Comparison of ENCODE assay signal across 17 cellular contexts in the genomic region with DNA sequence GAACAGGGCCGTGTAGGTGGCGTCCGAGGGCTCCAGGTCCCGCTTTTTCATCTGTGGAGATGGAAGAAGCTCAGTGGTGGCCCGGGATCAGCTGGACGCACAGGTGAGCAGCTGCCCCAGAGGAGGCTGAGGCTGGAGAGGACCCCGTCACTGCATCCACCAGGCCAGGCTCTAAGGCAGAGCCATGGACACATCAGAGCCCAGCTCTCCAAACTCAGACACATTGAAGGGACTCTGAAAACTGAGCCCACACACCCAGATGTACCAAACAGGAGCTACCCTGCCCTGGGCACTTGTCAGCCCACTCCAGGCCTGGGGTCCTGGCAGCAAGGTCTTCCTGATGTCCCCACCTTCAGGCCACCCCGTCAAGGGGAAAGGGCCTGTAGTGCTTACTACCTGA. TPM values are rescaled to one million over a fixed set of nuclear protein-coding genes. Genes with fewer than 3 reads are reported as not detected.
DNase-seq lines count a peak whose midpoint lies in the region; ATAC-seq and TF ChIP-seq lines count a peak whose summit lies in the region.
"Had no signal": no experiment of that assay in that cellular context is flagged by ENCODE, and none has a peak within 500 bp of the region (broad histone marks: within the 10 kb centered on the region; RNA-seq: fewer than 3 reads in every experiment).

No MANE protein-coding gene starts in this region.

- H3K4me1 ChIP-seq in RWPE2 (ENCODE audit: insufficient read depth, poor library complexity, severe bottlenecking), result peaks cover 6% of the 10 kb centered on the region
- H3K4me1 ChIP-seq: A549, BE2C, HAP-1 had no signal

- ATAC-seq in RWPE2 (ENCODE audit: low read depth) (peak; percentile 28; the same call in 1 of the 3 replicates), esophagus mucosa (peak; percentile 8), HG03565 (IDR thresholded peaks at IDR 0.05; ENCODE audit: unreplicated experiment) (no peak)
- peak; percentile 11 for ATAC-seq in stimulated activated effector memory CD8-positive, alpha-beta T cell treated with anti-CD3 and anti-CD28 coated beads, Interleukin-12 subunit alpha, Interleukin-12 subunit beta, amount 100 ng/mL, for 72 hours

- H3K36me3 ChIP-seq in KOPT-K1 (ENCODE audit: insufficient read depth, low read length) (peaks cover 72% of the 10 kb centered on the region), RWPE2 (ENCODE audit: low read depth) (peaks cover 62% of the 10 kb centered on the region)

- H3K9me3 Mint-ChIP-seq in stimulated activated effector memory CD8-positive, alpha-beta T cell treated with anti-CD3 and anti-CD28 coated beads, Interleukin-12 subunit alpha, Interleukin-12 subunit beta, amount 100 ng/mL, for 72 hours, result no peaks in the 10 kb centered on the region
- H3K9me3 Mint-ChIP-seq: CD8-positive, alpha-beta T cell had no signal

- H3K27me3 ChIP-seq in RWPE2 (ENCODE audit: insufficient read depth, poor library complexity, severe bottlenecking), result no peaks in the 10 kb centered on the region
- H3K27me3 ChIP-seq: BE2C had no signal

- H3K27ac ChIP-seq in KOPT-K1 (ENCODE audit: low read depth, low read length, poor library complexity, severe bottlenecking) (peak overlapping the region; percentile 37), RWPE2 (ENCODE audit: poor library complexity, severe bottlenecking) (no peak overlapping the region)
- H3K27ac ChIP-seq: A549 had no signal

- no peak for TF ChIP-seq CTCF in RWPE2 (IDR thresholded peaks at IDR 0.05; ENCODE audit: poor library complexity, severe bottlenecking)

- H3K9me3 ChIP-seq in KOPT-K1 (ENCODE audit: insufficient read depth, low read length, poor library complexity, severe bottlenecking), result no peaks in the 10 kb centered on the region
- no peaks in the 10 kb centered on the region for H3K9me3 ChIP-seq in RWPE2 (ENCODE audit: severe bottlenecking)
- H3K9me3 ChIP-seq: A549, BE2C, HAP-1 had no signal

- H3K36me3 Mint-ChIP-seq in stimulated activated effector memory CD8-positive, alpha-beta T cell treated with anti-CD3 and anti-CD28 coated beads, Interleukin-12 subunit alpha, Interleukin-12 subunit beta, amount 100 ng/mL, for 72 hours, result peaks cover 80% of the 10 kb centered on the region

- H3K4me3 Mint-ChIP-seq in stimulated activated effector memory CD8-positive, alpha-beta T cell treated with anti-CD3 and anti-CD28 coated beads, Interleukin-12 subunit alpha, Interleukin-12 subunit beta, amount 100 ng/mL, for 72 hours, result no peak overlapping the region
- H3K4me3 Mint-ChIP-seq: CD14-positive monocyte; CD8-positive, alpha-beta T cell had no signal

- no peaks in the 10 kb centered on the region for H3K4me1 Mint-ChIP-seq in stimulated activated effector memory CD8-positive, alpha-beta T cell treated with anti-CD3 and anti-CD28 coated beads, Interleukin-12 subunit alpha, Interleukin-12 subunit beta, amount 100 ng/mL, for 72 hours
- H3K4me1 Mint-ChIP-seq: CD14-positive monocyte had no signal

- H3K27ac Mint-ChIP-seq in stimulated activated effector memory CD8-positive, alpha-beta T cell treated with anti-CD3 and anti-CD28 coated beads, Interleukin-12 subunit alpha, Interleukin-12 subunit beta, amount 100 ng/mL, for 72 hours, result peak overlapping the region; percentile 26
- H3K27ac Mint-ChIP-seq: CD14-positive monocyte had no signal

- DNase-seq in RWPE2 (ENCODE audit: low spot score), result no peak
- no peak for DNase-seq in stimulated activated effector memory CD8-positive, alpha-beta T cell treated with anti-CD3 and anti-CD28 coated beads, Interleukin-12 subunit alpha, Interleukin-12 subunit beta, amount 100 ng/mL, for 72 hours (ENCODE audit: low spot score in 2 of 2)
- no peak for DNase-seq in activated naive CD4-positive, alpha-beta T cell (lab: John Stamatoyannopoulos, UW)
- no peak for DNase-seq in stimulated activated CD4-positive, alpha-beta T cell treated with anti-CD3 and anti-CD28 coated beads, Interleukin-15, amount 100 ng/mL, for 24 hours
- DNase-seq: BE2C; CD8-positive, alpha-beta T cell; COR-L47; DMS153; DND-41; GDM1; GOT3 had no signal

- H3K4me3 ChIP-seq in RWPE2 (ENCODE audit: severe bottlenecking), result no peak overlapping the region
- H3K4me3 ChIP-seq: A549, HAP-1 had no signal

RNA-seq across cellular contexts. Expression of a gene that starts 8.8 kb away (rescaled TPM):
- 4.0 TPM for total RNA-seq in esophagus mucosa

RNA-seq across cellular contexts. Expression of a gene that starts 9.0 kb away (rescaled TPM):
- 23.8 TPM for total RNA-seq in esophagus mucosa

RNA-seq across cellular contexts. Expression of a gene that starts 21.0 kb away (rescaled TPM):
- 98.9 TPM for total RNA-seq in esophagus mucosa

RNA-seq across cellular contexts. Expression of a gene that starts 21.4 kb away (rescaled TPM):
- 94.4 TPM for total RNA-seq in esophagus mucosa

RNA-seq across cellular contexts. Expression of a gene that starts 36.2 kb away (rescaled TPM):
- 409 TPM for total RNA-seq in esophagus mucosa
